In genomic region chr4:74742191-74742590, GRCh38 we compare ENCODE assay signal across 23 cellular contexts. TPM values are rescaled to one million over a fixed set of nuclear protein-coding genes. Genes with fewer than 3 reads are reported as not detected.
"Had no signal": no experiment of that assay in that cellular context is flagged by ENCODE, and none has a peak within 500 bp of the region (broad histone marks: within the 10 kb centered on the region; RNA-seq: fewer than 3 reads in every experiment).

No MANE protein-coding gene starts in this region.

- H3K27me3 ChIP-seq: colonic mucosa, gastrocnemius medialis, heart left ventricle, left lung had no signal

- DNase-seq: colonic mucosa; cortex of kidney; effector CD8-positive, alpha-beta T cell; effector memory CD8-positive, alpha-beta T cell; endodermal cell; erythroblast; foreskin fibroblast; foreskin melanocyte; gastrocnemius medialis; heart left ventricle; hippocampal formation; left cardiac atrium; left lung; left ventricle myocardium superior; lower lobe of right lung; mesenchymal stem cell; mucosa of descending colon; naive B cell; naive thymus-derived CD8-positive, alpha-beta T cell had no signal

- H3K36me3 ChIP-seq: colonic mucosa, gastrocnemius medialis, heart left ventricle, left lung, lower lobe of right lung had no signal

- ATAC-seq: effector memory CD8-positive, alpha-beta T cell; esophagus mucosa; gastrocnemius medialis; heart left ventricle; left cardiac atrium; left lung; left ventricle myocardium superior; lower lobe of right lung; mucosa of descending colon; naive thymus-derived CD8-positive, alpha-beta T cell had no signal

- H3K27ac ChIP-seq: colonic mucosa, epithelial cell of prostate, gastrocnemius medialis, left lung, lower lobe of right lung had no signal

- H3K4me1 ChIP-seq: colonic mucosa, gastrocnemius medialis, heart left ventricle, left lung, lower lobe of right lung had no signal

- H3K4me3 ChIP-seq: colonic mucosa, gastrocnemius medialis, heart left ventricle, left lung, lower lobe of right lung, mucosa of descending colon had no signal

- H3K9me3 ChIP-seq: colonic mucosa, gastrocnemius medialis, heart left ventricle, left lung, lower lobe of right lung, mucosa of descending colon had no signal

RNA-seq across cellular contexts. Expression of gene BTC, which starts 52.1 kb away (rescaled TPM):
- total RNA-seq: dermis microvascular lymphatic vessel endothelial cell; lung microvascular endothelial cell; naive thymus-derived CD8-positive, alpha-beta T cell had no signal
- polyA plus RNA-seq: naive thymus-derived CD8-positive, alpha-beta T cell had no signal
